ENCODE assay signal across 28 cellular contexts in genomic region chr16:405548-406506, GRCh38. TPM values are rescaled to one million over a fixed set of nuclear protein-coding genes. Genes with fewer than 3 reads are reported as not detected.
DNase-seq lines count a peak whose midpoint lies in the region; ATAC-seq and TF ChIP-seq lines count a peak whose summit lies in the region.
"Had no signal": no experiment of that assay in that cellular context is flagged by ENCODE, and none has a peak within 500 bp of the region (broad histone marks: within the 10 kb centered on the region; RNA-seq: fewer than 3 reads in every experiment).

No MANE protein-coding gene starts in this region.

- H3K27ac Mint-ChIP-seq in endodermal cell, result peak overlapping the region; percentile 33
- H3K27ac Mint-ChIP-seq: activated T-helper 2 cell treated with anti-CD3 and anti-CD28 coated beads, Interferon-gamma antibody, Interleukin-2, Interleukin-4, amounts not matched to agents 10 μg/mL and 5 μg/mL and 100 μg/mL, durations not matched to agents 14 hours and 24 hours and 36 hours; CD4-positive, alpha-beta T cell; dendritic cell treated with granulocyte-macrophage colony-stimulating factor and Interleukin-4, amounts not matched to agents 40 ng/mL and 50 ng/mL, for 4 days had no signal

- H3K18ac ChIP-seq in IMR-90 (ENCODE audit: low read depth, low read length) (no peak overlapping the region), neuronal stem cell (ENCODE audit: low read length) (no peak overlapping the region)

- BruUV-seq in IMR-90 (replicated peaks; lab: Mats Ljungman, UMichigan), result no TSS peak

- H4K20me1 ChIP-seq in IMR-90 (ENCODE audit: insufficient read depth, low read length), result no peaks in the 10 kb centered on the region

- H3K9me3 Mint-ChIP-seq in endodermal cell, result no peaks in the 10 kb centered on the region
- H3K9me3 Mint-ChIP-seq: activated naive CD4-positive, alpha-beta T cell treated with anti-CD3 and anti-CD28 coated beads, Interleukin-2, amount 50 U/mL, for 72 hours; activated T-helper 2 cell treated with anti-CD3 and anti-CD28 coated beads, Interferon-gamma antibody, Interleukin-2, Interleukin-4, amounts not matched to agents 10 μg/mL and 5 μg/mL and 100 μg/mL, durations not matched to agents 14 hours and 24 hours and 36 hours; CD4-positive, alpha-beta T cell; dendritic cell treated with granulocyte-macrophage colony-stimulating factor and Interleukin-4, amounts not matched to agents 40 ng/mL and 50 ng/mL, for 4 days; naive B cell had no signal

- peak overlapping the region; percentile 61 for H2AK9ac ChIP-seq in IMR-90 (replicated peaks; ENCODE audit: low read depth, low read length, poor library complexity)

- H2BK120ac ChIP-seq in IMR-90 (ENCODE audit: low read depth, low read length) (no peak overlapping the region), neuronal stem cell (ENCODE audit: low read depth, low read length) (no peak overlapping the region)

- H3K27ac ChIP-seq in IMR-90 (ENCODE audit: insufficient read depth, low read length) (no peak overlapping the region), endodermal cell (ENCODE audit: low read depth, low read length) (no peak overlapping the region), neuronal stem cell (replicated peaks; ENCODE audit: low read length) (no peak overlapping the region)
- H3K27ac ChIP-seq: ascending aorta, upper lobe of left lung had no signal

- in situ Hi-C loops in IMR-90 (cut with MboI; ENCODE audit: low sequenced_read_pairs), result no loop called here

- no peak overlapping the region for H4K5ac ChIP-seq in IMR-90 (ENCODE audit: low read depth, low read length)

- DNase-seq in IMR-90 (no peak), endodermal cell (no peak), neuronal stem cell (ENCODE audit: low spot score) (no peak), RPMI8226 (no peak)
- no peak for DNase-seq in stimulated activated naive CD4-positive, alpha-beta T cell (lab: John Stamatoyannopoulos, UW)
- DNase-seq: activated CD4-positive, alpha-beta T cell treated with anti-CD3 and anti-CD28 coated beads, Interleukin-2, amount 50 U/mL, for 48 hours; activated CD4-positive, CD25-positive, alpha-beta regulatory T cell; activated CD8-positive, alpha-beta memory T cell treated with anti-CD3 and anti-CD28 coated beads, Interleukin-2, amount 50 U/mL, for 48 hours; caudate nucleus; CD4-positive, alpha-beta T cell; DMS153; glutamatergic neuron; left colon; mesendoderm; naive B cell; NCI-H1105; NCI-H2081; NCI-H82; retina; SHP77 treated with DMSO at 0.1 percent for 48 hours; substantia nigra; SW 1271 had no signal

- dilution Hi-C loops in IMR-90 (cut with HindIII; ENCODE audit: low sequenced_read_pairs, unreplicated experiment), result no loop called here

- H3K4me2 ChIP-seq in IMR-90 (ENCODE audit: low read depth, low read length) (no peak overlapping the region), neuronal stem cell (ENCODE audit: insufficient read depth, low read length, poor library complexity, severe bottlenecking) (no peak overlapping the region)

- WGBS in IMR-90 (ENCODE audit: extremely low coverage in 2 of 2, insufficient read length in 1 of 2), 2 experiments, result 87% methylated on average over 14 of the region's 27 CpGs; no CpG with 5 or more reads in 1 of the 2 experiments
- 93 to 97% methylated on average over 14 to 27 of the region's 27 CpGs for WGBS in endodermal cell (ENCODE audit: insufficient coverage in 1 of 2, insufficient read length in 1 of 2), 2 experiments
- no CpG with 5 or more reads among the region's 27 CpGs for WGBS in neuronal stem cell (ENCODE audit: extremely low coverage in 2 of 2, insufficient read length in 2 of 2, insufficient replicate concordance in 1 of 2), 2 donors

- H4K91ac ChIP-seq in IMR-90 (ENCODE audit: insufficient read depth, low read depth, low read length) (no peak overlapping the region), neuronal stem cell (ENCODE audit: low read depth, low read length, poor library complexity) (no peak overlapping the region)

- CTCF ChIA-PET in IMR-90 (lab: Yijun Ruan, JAX), result no interaction called here

- no peak for TF ChIP-seq POLR2A in IMR-90 (IDR thresholded peaks at IDR 0.05; ENCODE audit: low read depth, low read length)

- no peak overlapping the region for H3K56ac ChIP-seq in IMR-90 (ENCODE audit: extremely low read depth, insufficient read depth, low read length)

- no peak overlapping the region for H2BK12ac ChIP-seq in neuronal stem cell (ENCODE audit: low read length)

- H3K4me1 Mint-ChIP-seq in endodermal cell, result no peaks in the 10 kb centered on the region

- H2BK20ac ChIP-seq in IMR-90 (ENCODE audit: low read depth, low read length), result no peak overlapping the region

- H2AK5ac ChIP-seq in IMR-90 (ENCODE audit: low read depth, low read length) (no peak overlapping the region), neuronal stem cell (ENCODE audit: low read depth, low read length) (peak overlapping the region; percentile 63)

- intact Hi-C loops in IMR-90 (cut with micrococcal nuclease), result no loop called here

- no peak for TF ChIP-seq RAD21 in IMR-90 (IDR thresholded peaks at IDR 0.05; ENCODE audit: low read length)

- TF ChIP-seq CTCF in IMR-90 (conservative IDR thresholded peaks at IDR 0.05; ENCODE audit: low read depth, low read length) (no peak), endodermal cell (conservative IDR thresholded peaks at IDR 0.05) (no peak)

- H3K9me3 ChIP-seq in IMR-90 (ENCODE audit: control insufficient read depth, insufficient read depth, low read length) (no peaks in the 10 kb centered on the region), endodermal cell (ENCODE audit: control insufficient read depth, low read length) (no peaks in the 10 kb centered on the region), neuronal stem cell (replicated peaks in 1 of 2; ENCODE audit: control insufficient read depth in 2 of 2, insufficient read depth in 1 of 2, low read depth in 1 of 2, low read length in 2 of 2) (no peaks in the 10 kb centered on the region)
- H3K9me3 ChIP-seq: ascending aorta, upper lobe of left lung had no signal

- ATAC-seq in IMR-90 (ENCODE audit: low read depth) (no peak), HG02840 (IDR thresholded peaks at IDR 0.05; ENCODE audit: low FRiP score, unreplicated experiment) (no peak)
- ATAC-seq: activated naive CD4-positive, alpha-beta T cell treated with anti-CD3 and anti-CD28 coated beads, Interleukin-2, amount 50 U/mL, for 72 hours; left colon had no signal

- peaks cover 0 to 8% of the 10 kb centered on the region in 2 experiments for H3K79me1 ChIP-seq in IMR-90 (ENCODE audit: low read depth in 1 of 2, low read length in 2 of 2)
- H3K79me1 ChIP-seq in neuronal stem cell (ENCODE audit: low read depth, low read length), result peaks cover 2% of the 10 kb centered on the region

- no peak overlapping the region for H3K23ac ChIP-seq in IMR-90 (ENCODE audit: low read depth, low read length)
- peak overlapping the region; percentile 55 for H3K23ac ChIP-seq in neuronal stem cell (ENCODE audit: low read depth, low read length, poor library complexity)

- H3K27me3 ChIP-seq in IMR-90 (ENCODE audit: control insufficient read depth, insufficient read depth, low read length) (no peaks in the 10 kb centered on the region), endodermal cell (ENCODE audit: control insufficient read depth, insufficient read depth, low read length, poor library complexity, severe bottlenecking) (no peaks in the 10 kb centered on the region), neuronal stem cell (ENCODE audit: control insufficient read depth in 3 of 3, insufficient read depth in 3 of 3, low read depth in 1 of 3, low read length in 3 of 3) (no peaks in the 10 kb centered on the region)
- H3K27me3 ChIP-seq: ascending aorta, upper lobe of left lung had no signal

- H3K14ac ChIP-seq in IMR-90 (replicated peaks; ENCODE audit: low read depth, low read length) (no peak overlapping the region), neuronal stem cell (ENCODE audit: low read length) (no peak overlapping the region)

- H3K4me3 ChIP-seq in IMR-90 (ENCODE audit: insufficient read depth, low read depth, low read length) (no peak overlapping the region), endodermal cell (ENCODE audit: low read length) (no peak overlapping the region), neuronal stem cell (ENCODE audit: low read length in 2 of 2) (no peak overlapping the region)
- H3K4me3 ChIP-seq: ascending aorta, upper lobe of left lung had no signal

- no peak overlapping the region for H2AFZ ChIP-seq in IMR-90 (replicated peaks; ENCODE audit: low read length, poor library complexity)
- H2AFZ ChIP-seq in neuronal stem cell (ENCODE audit: low read length), result no peak overlapping the region

- H3K4ac ChIP-seq in IMR-90 (ENCODE audit: low read depth, low read length) (no peak overlapping the region), neuronal stem cell (ENCODE audit: low read length) (no peak overlapping the region)

- H2BK5ac ChIP-seq in IMR-90 (ENCODE audit: low read depth, low read length, poor library complexity, severe bottlenecking) (no peak overlapping the region), neuronal stem cell (ENCODE audit: low read length) (peak overlapping the region; percentile 66)

- peaks cover 10% of the 10 kb centered on the region for H3K36me3 Mint-ChIP-seq in endodermal cell (ENCODE audit: low read depth)
- H3K36me3 Mint-ChIP-seq: activated naive CD4-positive, alpha-beta T cell treated with anti-CD3 and anti-CD28 coated beads, Interleukin-2, amount 50 U/mL, for 72 hours; naive B cell had no signal

- no peaks in the 10 kb centered on the region for H3K9me1 ChIP-seq in IMR-90 (ENCODE audit: insufficient read depth, low read length)

- no peaks in the 10 kb centered on the region for H3K27me3 Mint-ChIP-seq in endodermal cell (ENCODE audit: insufficient read depth)
- H3K27me3 Mint-ChIP-seq: CD4-positive, alpha-beta T cell; dendritic cell treated with granulocyte-macrophage colony-stimulating factor and Interleukin-4, amounts not matched to agents 40 ng/mL and 50 ng/mL, for 4 days; naive B cell had no signal

- POLR2A ChIA-PET in IMR-90 (lab: Charles Lee; ENCODE audit: unreplicated experiment), result no interaction called here

- H3K4me1 ChIP-seq in IMR-90 (ENCODE audit: control insufficient read depth, insufficient read depth, low read length) (no peaks in the 10 kb centered on the region), endodermal cell (ENCODE audit: control insufficient read depth, insufficient read depth, low read length) (no peaks in the 10 kb centered on the region), neuronal stem cell (ENCODE audit: control insufficient read depth in 2 of 2, insufficient read depth in 1 of 2, low read depth in 1 of 2, low read length in 2 of 2) (peaks cover 0 to 2% of the 10 kb centered on the region in 2 donors)

- H3K9ac ChIP-seq in IMR-90 (ENCODE audit: low read depth, low read length) (0 out of 2 replicates have a peak overlapping the region, but pooled peaks have one; percentile 28), endodermal cell (ENCODE audit: extremely low read depth, low read length, poor library complexity, severe bottlenecking) (no peak overlapping the region), neuronal stem cell (ENCODE audit: low read depth, low read length, poor library complexity) (no peak overlapping the region)

- H2BK15ac ChIP-seq in IMR-90 (ENCODE audit: low read depth, low read length) (no peak overlapping the region), neuronal stem cell (ENCODE audit: low read length) (peak overlapping the region; percentile 55)

- H4K8ac ChIP-seq in IMR-90 (ENCODE audit: low read depth in 2 of 2, low read length in 2 of 2) (no peak overlapping the region), neuronal stem cell (ENCODE audit: low read depth, low read length) (no peak overlapping the region)

- H3K36me3 ChIP-seq in IMR-90 (ENCODE audit: control insufficient read depth, insufficient read depth, low read length) (no peaks in the 10 kb centered on the region; the same call in 1 of the 2 replicates), endodermal cell (ENCODE audit: control insufficient read depth, insufficient read depth, low read length) (no peaks in the 10 kb centered on the region), neuronal stem cell (replicated peaks in 1 of 2; ENCODE audit: control insufficient read depth in 2 of 2, insufficient read depth in 2 of 2, low read length in 2 of 2) (peaks cover 0 to under 1% of the 10 kb centered on the region in 2 donors)

- H3K4me3 Mint-ChIP-seq in endodermal cell, result no peak overlapping the region
- H3K4me3 Mint-ChIP-seq: CD4-positive, alpha-beta T cell; dendritic cell treated with granulocyte-macrophage colony-stimulating factor and Interleukin-4, amounts not matched to agents 40 ng/mL and 50 ng/mL, for 4 days had no signal

RNA-seq across cellular contexts. Expression of gene DECR2, which starts 4.1 kb away (rescaled TPM):
- total RNA-seq in IMR-90 (2012; rRNA removed) (3.9 TPM in 2 replicates), endodermal cell (10 to 100 TPM; 31.8 to 43.5 TPM)
- 26.7 and 29.6 TPM in 2 replicates for polyA plus RNA-seq in IMR-90 (2012; rRNA removed)
- 14.9 and 32.6 TPM in 2 replicates for polyA plus RNA-seq in IMR-90 (2012; cell fraction: cytosol; rRNA removed)
- 68.9 and 165 TPM in 2 replicates for polyA plus RNA-seq in IMR-90 (2012; cell fraction: nucleus; rRNA removed; ENCODE audit: low replicate concordance)
- 24.9 TPM for polyA plus RNA-seq in endodermal cell (2013, experiment 1 of 2)
- 23.0 TPM for polyA plus RNA-seq in endodermal cell (2013, experiment 2 of 2)
- polyA plus RNA-seq in neuronal stem cell (2013, experiment 1 of 2), result 17.1 TPM
- 17.8 TPM for polyA plus RNA-seq in neuronal stem cell (2013, experiment 2 of 2)

RNA-seq across cellular contexts. Expression of gene NME4, which starts 8.8 kb away (rescaled TPM):
- 123 and 124 TPM in 2 replicates for total RNA-seq in IMR-90 (2012; rRNA removed)
- 288 and 406 TPM in 2 replicates for polyA plus RNA-seq in IMR-90 (2012; rRNA removed)
- 464 and 725 TPM in 2 replicates for polyA plus RNA-seq in IMR-90 (2012; cell fraction: cytosol; rRNA removed)
- polyA plus RNA-seq in IMR-90 (2012; cell fraction: nucleus; rRNA removed; ENCODE audit: low replicate concordance), result 233 and 407 TPM in 2 replicates
- total RNA-seq in endodermal cell, result 100 to 1,000 TPM; 274 to 350 TPM
- 292 TPM for polyA plus RNA-seq in endodermal cell (2013, experiment 1 of 2)
- polyA plus RNA-seq in endodermal cell (2013, experiment 2 of 2), result 276 TPM
- polyA plus RNA-seq in neuronal stem cell (2013, experiment 1 of 2), result 329 TPM
- polyA plus RNA-seq in neuronal stem cell (2013, experiment 2 of 2), result 313 TPM

RNA-seq across cellular contexts. Expression of gene RAB11FIP3, which starts 19.6 kb away (rescaled TPM):
- total RNA-seq in IMR-90 (2012; rRNA removed) (7.5 TPM in 2 replicates), endodermal cell (10 to 100 TPM; 62.7 to 68.9 TPM)
- 19.9 and 22.5 TPM in 2 replicates for polyA plus RNA-seq in IMR-90 (2012; rRNA removed)
- polyA plus RNA-seq in IMR-90 (2012; cell fraction: cytosol; rRNA removed), result 13.1 and 22.7 TPM in 2 replicates
- 45.9 and 63.2 TPM in 2 replicates for polyA plus RNA-seq in IMR-90 (2012; cell fraction: nucleus; rRNA removed; ENCODE audit: low replicate concordance)
- 34.8 TPM for polyA plus RNA-seq in endodermal cell (2013, experiment 1 of 2)
- polyA plus RNA-seq in endodermal cell (2013, experiment 2 of 2), result 35.1 TPM
- polyA plus RNA-seq in neuronal stem cell (2013, experiment 1 of 2), result 24.4 TPM
- polyA plus RNA-seq in neuronal stem cell (2013, experiment 2 of 2), result 24.0 TPM

RNA-seq across cellular contexts. Expression of gene PGAP6, which starts 24.0 kb away (rescaled TPM):
- total RNA-seq in IMR-90 (2012; rRNA removed), result 49.1 and 56.1 TPM in 2 replicates
- polyA plus RNA-seq in IMR-90 (2012; rRNA removed), result 124 and 125 TPM in 2 replicates
- polyA plus RNA-seq in IMR-90 (2012; cell fraction: cytosol; rRNA removed), result 60.8 and 173 TPM in 2 replicates
- polyA plus RNA-seq in IMR-90 (2012; cell fraction: nucleus; rRNA removed; ENCODE audit: low replicate concordance), result 138 and 443 TPM in 2 replicates
- 100 to 1,000 TPM; 104 to 115 TPM for total RNA-seq in endodermal cell
- polyA plus RNA-seq in endodermal cell (2013, experiment 1 of 2), result 50.8 TPM
- polyA plus RNA-seq in endodermal cell (2013, experiment 2 of 2), result 45.1 TPM
- 30.5 TPM for polyA plus RNA-seq in neuronal stem cell (2013, experiment 1 of 2)
- polyA plus RNA-seq in neuronal stem cell (2013, experiment 2 of 2), result 28.5 TPM

RNA-seq across cellular contexts. Expression of gene MRPL28, which starts 35.5 kb away (rescaled TPM):
- 104 and 106 TPM in 2 replicates for total RNA-seq in IMR-90 (2012; rRNA removed)
- 181 and 255 TPM in 2 replicates for polyA plus RNA-seq in IMR-90 (2012; rRNA removed)
- 224 and 350 TPM in 2 replicates for polyA plus RNA-seq in IMR-90 (2012; cell fraction: cytosol; rRNA removed)
- polyA plus RNA-seq in IMR-90 (2012; cell fraction: nucleus; rRNA removed; ENCODE audit: low replicate concordance), result 81.5 and 129 TPM in 2 replicates
- 100 to 1,000 TPM; 137 to 138 TPM for total RNA-seq in endodermal cell
- polyA plus RNA-seq in endodermal cell (2013, experiment 1 of 2), result 84.7 TPM
- polyA plus RNA-seq in endodermal cell (2013, experiment 2 of 2), result 79.2 TPM
- polyA plus RNA-seq in neuronal stem cell (2013, experiment 1 of 2), result 68.8 TPM
- polyA plus RNA-seq in neuronal stem cell (2013, experiment 2 of 2), result 73.1 TPM
